9 cellular contexts compared by ENCODE assay signal in genomic region chr15:78018968-78019644, GRCh38. TPM values are rescaled to one million over a fixed set of nuclear protein-coding genes. Genes with fewer than 3 reads are reported as not detected.
DNase-seq lines count a peak whose midpoint lies in the region; ATAC-seq, FAIRE-seq and TF ChIP-seq lines count a peak whose summit lies in the region.
"Had no signal": no experiment of that assay in that cellular context is flagged by ENCODE, and none has a peak within 500 bp of the region (broad histone marks: within the 10 kb centered on the region; RNA-seq: fewer than 3 reads in every experiment).

No MANE protein-coding gene starts in this region.

- H3K27ac Mint-ChIP-seq in activated T-helper 17 cell treated with anti-CD3 and anti-CD28 coated beads, Interleukin-2, amount 50 U/mL, for 72 hours = peak overlapping the region; percentile 78
- H3K27ac Mint-ChIP-seq in natural killer cell = peak overlapping the region in 1 of 2 donors; percentile 69

- peak; percentile 38 for FAIRE-seq in GM12891 (lab: Jason Lieb, UNC)

- intact Hi-C loops in natural killer cell (cut with micrococcal nuclease) = no loop called here

- ATAC-seq in HG03097 (IDR thresholded peaks at IDR 0.05; ENCODE audit: low FRiP score, unreplicated experiment) = peak; percentile 69
- peak; percentile 39 for ATAC-seq in activated T-helper 17 cell treated with anti-CD3 and anti-CD28 coated beads, Interleukin-2, amount 50 U/mL, for 72 hours (replicated peaks)
- peak; percentile 64 to 77 (median 76) for ATAC-seq in natural killer cell
- no peak for ATAC-seq in GM18868 (IDR thresholded peaks at IDR 0.05; ENCODE audit: unreplicated experiment)

- H3K9me3 Mint-ChIP-seq in activated T-helper 17 cell treated with anti-CD3 and anti-CD28 coated beads, Interleukin-2, amount 50 U/mL, for 72 hours = no peaks in the 10 kb centered on the region
- H3K9me3 Mint-ChIP-seq in natural killer cell = no peaks in the 10 kb centered on the region

- peak overlapping the region; percentile 23 for H3K4me3 Mint-ChIP-seq in activated T-helper 17 cell treated with anti-CD3 and anti-CD28 coated beads, Interleukin-2, amount 50 U/mL, for 72 hours
- H3K4me3 Mint-ChIP-seq in natural killer cell = no peak overlapping the region

- TF ChIP-seq CTCF in natural killer cell (IDR thresholded peaks at IDR 0.05) = no peak

- no peaks in the 10 kb centered on the region for H3K27me3 Mint-ChIP-seq in activated T-helper 17 cell treated with anti-CD3 and anti-CD28 coated beads, Interleukin-2, amount 50 U/mL, for 72 hours
- no peaks in the 10 kb centered on the region for H3K27me3 Mint-ChIP-seq in natural killer cell (ENCODE audit: low read depth in 2 of 2)

- TF ChIP-seq POLR2A in GM12891 (IDR thresholded peaks at IDR 0.05; ENCODE audit: low read depth, low read length) = no peak

- DNase-seq in GM12891 (ENCODE audit: insufficient read length, low spot score) (no peak), natural killer cell (no peak), COLO668 (lab: John Stamatoyannopoulos, UW; ENCODE audit: unreplicated experiment) (no peak), NCI-H1436 (lab: John Stamatoyannopoulos, UW) (no peak)
- DNase-seq: heart right ventricle, NCI-H1694 had no signal

- H3K36me3 Mint-ChIP-seq in activated T-helper 17 cell treated with anti-CD3 and anti-CD28 coated beads, Interleukin-2, amount 50 U/mL, for 72 hours (ENCODE audit: low read depth) = peaks cover 91% of the 10 kb centered on the region
- peaks cover 15% of the 10 kb centered on the region for H3K36me3 Mint-ChIP-seq in natural killer cell

- H3K4me1 Mint-ChIP-seq in activated T-helper 17 cell treated with anti-CD3 and anti-CD28 coated beads, Interleukin-2, amount 50 U/mL, for 72 hours = peaks cover 13% of the 10 kb centered on the region
- peaks cover 7 to 8% of the 10 kb centered on the region in 2 donors for H3K4me1 Mint-ChIP-seq in natural killer cell

TF ChIP-seq in GM12891, 5 proteins besides CTCF, POLR2A, EP300 and RAD21:
- TF ChIP-seq SPI1 (IDR thresholded peaks at IDR 0.05; ENCODE audit: low read depth, low read length) = peak; percentile 70
- no peak for TF ChIP-seq PAX5 (IDR thresholded peaks at IDR 0.05; ENCODE audit: insufficient read depth, low read length, severe bottlenecking)
- TF ChIP-seq POLR2AphosphoS5 (IDR thresholded peaks at IDR 0.05; ENCODE audit: low read depth, low read length) = no peak
- no peak for TF ChIP-seq TAF1 (IDR thresholded peaks at IDR 0.05; ENCODE audit: low read depth, low read length)
- TF ChIP-seq POU2F2 (IDR thresholded peaks at IDR 0.05; ENCODE audit: low read depth, low read length) = no peak

RNA-seq across cellular contexts. Expression of gene TBC1D2B, which starts 58.4 kb away (rescaled TPM):
- 19.7 TPM for polyA plus RNA-seq in GM12891 (2012; ENCODE audit: low read depth, missing spikeins)
- total RNA-seq in activated T-helper 17 cell treated with anti-CD3 and anti-CD28 coated beads, Interleukin-2, amount 50 U/mL, for 72 hours = 100 to 1,000 TPM in 1 of 2 donors, 10 to 100 TPM in 1; 86.1 to 109 TPM
- total RNA-seq in natural killer cell = 10 to 100 TPM; 54.0 to 83.5 (median 56.7) TPM
